17 cellular contexts compared by ENCODE assay signal in genomic region chr1:184635347-184636155, GRCh38.
A peak's percentile ranks its signal among the peaks of the same experiment; 100 is the strongest.
DNase-seq lines count a peak whose midpoint lies in the region; ATAC-seq and TF ChIP-seq lines count a peak whose summit lies in the region.
"Had no signal": no experiment of that assay in that cellular context is flagged by ENCODE, and none has a peak within 500 bp of the region (broad histone marks: within the 10 kb centered on the region; RNA-seq: fewer than 3 reads in every experiment).

No MANE protein-coding gene starts in this region.

- no peaks in the 10 kb centered on the region for H3K9me3 ChIP-seq in suprapubic skin

- no peak for TF ChIP-seq POLR2A in suprapubic skin (IDR thresholded peaks at IDR 0.05)

- intact Hi-C loops in Right ventricle myocardium inferior (cut with DNase I) (no loop called here), left cardiac atrium (cut with DNase I) (no loop called here), left ventricle myocardium superior (cut with micrococcal nuclease) (no loop called here)

- no peaks in the 10 kb centered on the region for H3K27me3 ChIP-seq in suprapubic skin

- DNase-seq in Right ventricle myocardium inferior (ENCODE audit: missing footprints) (peak; percentile 55), left cardiac atrium (no peak), caudate nucleus (lab: John Stamatoyannopoulos, UW) (no peak), left ventricle myocardium superior (no peak), suprapubic skin (ENCODE audit: low spot score in 2 of 2) (no peak), NOMO-1 treated with dmso at 0.1 percent for 144 hours (lab: John Stamatoyannopoulos, UW; ENCODE audit: unreplicated experiment) (no peak), T-helper 9 cell (no peak)
- DNase-seq: activated CD4-positive, alpha-beta T cell treated with anti-CD3 and anti-CD28 coated beads for 4 hours; activated effector memory CD4-positive, alpha-beta T cell treated with Interleukin-2 at 50 U/mL for 16 hours; amniotic stem cell; DMS153; HFFc6; immature natural killer cell; mesendoderm; NCI-H1694 treated with DMSO at 0.1 percent for 48 hours; stimulated activated naive CD4-positive, alpha-beta T cell treated with Interleukin-2 at 50 U/mL for 16 hours had no signal

- peak overlapping the region; percentile 78 for H3K27ac ChIP-seq in caudate nucleus (ENCODE audit: low read depth, low read length)
- peak overlapping the region; percentile 22 for H3K27ac ChIP-seq in suprapubic skin

- ATAC-seq in Right ventricle myocardium inferior (peak; percentile 32), left cardiac atrium (no peak), left ventricle myocardium superior (peak; percentile 12), GM18517 (IDR thresholded peaks at IDR 0.05; ENCODE audit: unreplicated experiment) (no peak)

- no peak overlapping the region for H3K4me3 ChIP-seq in suprapubic skin

- WGBS in suprapubic skin, result 59% methylated on average over 7 of the region's 7 CpGs

- H3K36me3 ChIP-seq in suprapubic skin, result no peaks in the 10 kb centered on the region

- TF ChIP-seq EP300 in suprapubic skin (IDR thresholded peaks at IDR 0.05), result no peak

- no peak for TF ChIP-seq CTCF in suprapubic skin (IDR thresholded peaks at IDR 0.05)

- peaks cover 16% of the 10 kb centered on the region for H3K4me1 ChIP-seq in suprapubic skin

Comparison
In these comparisons a context has a peak if more than half of its experiments do, and no peak if none do; other contexts are left out.
1. ATAC-seq: peak in Right ventricle myocardium inferior (single experiment) and left ventricle myocardium superior (single experiment); none in left cardiac atrium (0 of 2) and GM18517 (single experiment).